20 cellular contexts compared by ENCODE assay signal in the genomic region with DNA sequence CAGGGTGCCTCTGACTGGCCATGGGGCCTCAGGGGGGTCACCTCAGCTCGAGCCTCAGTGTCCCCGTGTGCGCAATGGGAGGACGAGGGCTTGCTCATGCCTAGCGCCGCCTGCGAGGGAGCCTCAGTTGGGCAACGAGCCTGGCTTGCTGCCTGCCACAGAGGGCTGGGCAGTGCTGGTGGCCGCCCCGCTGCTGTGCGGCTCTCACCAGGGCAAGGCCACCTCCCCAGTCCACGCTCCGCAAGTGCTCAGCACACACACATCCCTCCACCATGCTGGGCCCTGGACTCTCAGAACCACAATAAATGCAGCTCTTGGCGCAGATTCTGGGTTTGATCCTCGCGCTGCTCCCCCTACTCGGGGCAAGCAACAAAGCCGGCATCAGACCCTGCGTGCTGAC.
DNase-seq lines count a peak whose midpoint lies in the region; ATAC-seq and TF ChIP-seq lines count a peak whose summit lies in the region.
"Had no signal": no experiment of that assay in that cellular context is flagged by ENCODE, and none has a peak within 500 bp of the region (broad histone marks: within the 10 kb centered on the region; RNA-seq: fewer than 3 reads in every experiment).

No MANE protein-coding gene starts in this region.

- H3K23ac ChIP-seq in H9 (ENCODE audit: insufficient read length, low read depth, low read length), result no peak overlapping the region

- H3K79me2 ChIP-seq in H9 (ENCODE audit: insufficient read depth, low read length) (no peaks in the 10 kb centered on the region), neural progenitor cell (ENCODE audit: low read depth) (no peaks in the 10 kb centered on the region)

- H3K4me1 Mint-ChIP-seq in H9 (peaks cover 13 to 32% of the 10 kb centered on the region in 2 experiments), WTC11 (peaks cover 15% of the 10 kb centered on the region), neural progenitor cell (peaks cover 16% of the 10 kb centered on the region)
- H3K4me1 Mint-ChIP-seq: CD14-positive monocyte; CD8-positive, alpha-beta memory T cell had no signal

- no peak overlapping the region for H3K4ac ChIP-seq in H9 (ENCODE audit: low read depth, low read length)

- H3K9me3 Mint-ChIP-seq in H9 (no peaks in the 10 kb centered on the region), WTC11 (no peaks in the 10 kb centered on the region), neural progenitor cell (no peaks in the 10 kb centered on the region)
- H3K9me3 Mint-ChIP-seq: CD4-positive, alpha-beta T cell; CD8-positive, alpha-beta memory T cell; GM23338 had no signal

- WGBS in H9 (ENCODE audit: extremely low coverage, insufficient read length, low lambda C conversion rate), result no CpG with 5 or more reads among the region's 19 CpGs

- no peak overlapping the region for H4K5ac ChIP-seq in H9 (ENCODE audit: insufficient read length, low read depth, low read length)

- H3F3A ChIP-seq in neural progenitor cell (ENCODE audit: low read depth), result no peaks in the 10 kb centered on the region

- H3K4me3 Mint-ChIP-seq in H9 (no peak overlapping the region), WTC11 (no peak overlapping the region), neural progenitor cell (no peak overlapping the region)
- H3K4me3 Mint-ChIP-seq: CD14-positive monocyte; CD4-positive, alpha-beta T cell; CD8-positive, alpha-beta memory T cell; GM23338 had no signal

- no peak overlapping the region for H2BK15ac ChIP-seq in H9 (ENCODE audit: low read depth, low read length)

- H3K36me3 Mint-ChIP-seq in H9 (ENCODE audit: insufficient read depth in 1 of 3, low read depth in 3 of 3) (no peaks in the 10 kb centered on the region; a peak in 1 of 7 replicates), WTC11 (no peaks in the 10 kb centered on the region), neural progenitor cell (no peaks in the 10 kb centered on the region)
- H3K36me3 Mint-ChIP-seq: CD14-positive monocyte; CD8-positive, alpha-beta memory T cell had no signal

- no peak overlapping the region for H3K4me3 ChIP-seq in neural progenitor cell
- H3K4me3 ChIP-seq: A549; BLaER1 treated with 17β-estradiol and CSF1 and Interleukin-3, amounts not matched to agents 10 nM and 100 nM; GM23338 had no signal

- no peak overlapping the region for H3K14ac ChIP-seq in H9 (ENCODE audit: insufficient read depth, low read length)

- H3K4me1 ChIP-seq in H9 (ENCODE audit: insufficient read depth, low read length) (no peaks in the 10 kb centered on the region), neural progenitor cell (peaks cover 11% of the 10 kb centered on the region)
- H3K4me1 ChIP-seq: BE2C had no signal

- DNase-seq in H9, result no peak
- DNase-seq in WTC11 (ENCODE audit: low spot score), result no peak
- no peak for DNase-seq in neural progenitor cell (ENCODE audit: low spot score)
- no peak for DNase-seq in left lobe of liver (ENCODE audit: low spot score)
- DNase-seq in NCI-H2227 treated with DMSO at 0.1 percent for 48 hours (lab: John Stamatoyannopoulos, UW), result no peak
- DNase-seq: 8988T; ACHN; AML-193; BE2C; CD4-positive, alpha-beta T cell; CD8-positive, alpha-beta memory T cell; DMS 273 treated with DMSO at 0.1 percent for 48 hours; DMS79 treated with DMSO at 0.1 percent for 48 hours; GF-D8; HCEC 1CT had no signal

- H2BK12ac ChIP-seq in H9 (ENCODE audit: insufficient read length, low read depth, low read length), result no peak overlapping the region

- H3K36me3 ChIP-seq in neural progenitor cell, result no peaks in the 10 kb centered on the region
- H3K36me3 ChIP-seq: BE2C; BLaER1 treated with 17β-estradiol and CSF1 and Interleukin-3, amounts not matched to agents 10 nM and 100 nM had no signal

- H4K91ac ChIP-seq in H9 (ENCODE audit: insufficient read length, low read depth, low read length), result no peak overlapping the region

- H2AFZ ChIP-seq in H9 (ENCODE audit: low read length) (no peak overlapping the region), neural progenitor cell (replicated peaks) (no peak overlapping the region)
- H2AFZ ChIP-seq: GM23338 had no signal

- H2AK5ac ChIP-seq in H9 (ENCODE audit: insufficient read length, low read length), result no peak overlapping the region

- H3K18ac ChIP-seq in H9 (ENCODE audit: insufficient read length, low read depth, low read length), result no peak overlapping the region

- H2BK5ac ChIP-seq in H9 (ENCODE audit: insufficient read length, low read length), result no peak overlapping the region

- H3K27ac Mint-ChIP-seq in H9 (peak overlapping the region in 2 of 3 experiments; percentile 29 to 40; a peak in 1 of 7 replicates), WTC11 (0 out of 2 replicates have a peak overlapping the region, but pooled peaks have one; percentile 45), neural progenitor cell (no peak overlapping the region)
- H3K27ac Mint-ChIP-seq: CD14-positive monocyte; CD4-positive, alpha-beta T cell; CD8-positive, alpha-beta memory T cell; GM23338 had no signal

- POLR2A ChIA-PET in WTC11 (lab: Charles Lee), result no interaction called here

- H4K20me1 ChIP-seq in H9 (ENCODE audit: control insufficient read depth, insufficient read depth, insufficient read length) (no peaks in the 10 kb centered on the region), neural progenitor cell (ENCODE audit: low read depth) (no peaks in the 10 kb centered on the region)

- no peak overlapping the region for H2BK20ac ChIP-seq in H9 (ENCODE audit: low read depth, low read length, poor library complexity, severe bottlenecking)

- H3K9me3 ChIP-seq in H9 (ENCODE audit: control insufficient read depth, low read depth, low read length) (no peaks in the 10 kb centered on the region), neural progenitor cell (ENCODE audit: low read depth) (no peaks in the 10 kb centered on the region)
- H3K9me3 ChIP-seq: A549; BE2C; BLaER1 treated with 17β-estradiol and CSF1 and Interleukin-3, amounts not matched to agents 10 nM and 100 nM had no signal

- H3K79me1 ChIP-seq in H9 (ENCODE audit: insufficient read depth, low read depth, low read length, poor library complexity, severe bottlenecking), result no peaks in the 10 kb centered on the region

- H3K27ac ChIP-seq in H9 (ENCODE audit: insufficient read length, low read depth, low read length) (no peak overlapping the region), neural progenitor cell (peak overlapping the region; percentile 6)
- H3K27ac ChIP-seq: A549; BLaER1 treated with 17β-estradiol and CSF1 and Interleukin-3, amounts not matched to agents 10 nM and 100 nM had no signal

- H2BK120ac ChIP-seq in H9 (ENCODE audit: low read depth, low read length, poor library complexity, severe bottlenecking), result no peak overlapping the region

- no peak for ATAC-seq in WTC11
- no peak for ATAC-seq in left lobe of liver
- no peak for ATAC-seq in HG03571 (IDR thresholded peaks at IDR 0.05; ENCODE audit: unreplicated experiment)
- ATAC-seq: GM23338 had no signal

- CTCF ChIA-PET in WTC11 (lab: Charles Lee), result no interaction called here

- H3K27me3 Mint-ChIP-seq in H9 (ENCODE audit: low read depth) (no peaks in the 10 kb centered on the region), WTC11 (ENCODE audit: low read depth) (no peaks in the 10 kb centered on the region), neural progenitor cell (ENCODE audit: insufficient read depth, low read depth) (peaks cover 9% of the 10 kb centered on the region)
- H3K27me3 Mint-ChIP-seq: CD4-positive, alpha-beta T cell had no signal

- H3K27me3 ChIP-seq in H9 (ENCODE audit: insufficient read depth, low read length) (no peaks in the 10 kb centered on the region), neural progenitor cell (no peaks in the 10 kb centered on the region)
- H3K27me3 ChIP-seq: BLaER1 treated with 17β-estradiol and CSF1 and Interleukin-3, amounts not matched to agents 10 nM and 100 nM had no signal

- H3K4me2 ChIP-seq in H9 (ENCODE audit: insufficient read depth, insufficient read length, low read length) (no peak overlapping the region), neural progenitor cell (no peak overlapping the region)
- H3K4me2 ChIP-seq: A549; BLaER1 treated with 17β-estradiol and CSF1 and Interleukin-3, amounts not matched to agents 10 nM and 100 nM; GM23338 had no signal

- no peak overlapping the region for H4K8ac ChIP-seq in H9 (replicated peaks; ENCODE audit: insufficient read length, low read depth, low read length)

- H3K9ac ChIP-seq in H9 (ENCODE audit: extremely low read depth, insufficient read length, low read length) (no peak overlapping the region), neural progenitor cell (no peak overlapping the region)
- H3K9ac ChIP-seq: BLaER1 treated with 17β-estradiol and CSF1 and Interleukin-3, amounts not matched to agents 10 nM and 100 nM had no signal

- TF ChIP-seq CTCF in H9 (conservative IDR thresholded peaks at IDR 0.05), result no peak
- TF ChIP-seq CTCF in WTC11 (IDR thresholded peaks at IDR 0.05), result no peak
- TF ChIP-seq CTCF in neural progenitor cell (IDR thresholded peaks at IDR 0.05), result no peak

- no peak overlapping the region for H3T11ph ChIP-seq in H9 (ENCODE audit: low read length)

- no peaks in the 10 kb centered on the region for H3K23me2 ChIP-seq in H9 (ENCODE audit: insufficient read length, low read depth, low read length, poor library complexity, severe bottlenecking)

- H3K56ac ChIP-seq in H9 (ENCODE audit: insufficient read length, low read depth, low read length), result no peak overlapping the region

TF ChIP-seq in WTC11, 78 proteins besides CTCF, POLR2A, EP300 and RAD21 (continues in another document):
- no peak for TF ChIP-seq TP53 (CRISPR knock-in tag; IDR thresholded peaks at IDR 0.05)
- TF ChIP-seq, protein P1, sequence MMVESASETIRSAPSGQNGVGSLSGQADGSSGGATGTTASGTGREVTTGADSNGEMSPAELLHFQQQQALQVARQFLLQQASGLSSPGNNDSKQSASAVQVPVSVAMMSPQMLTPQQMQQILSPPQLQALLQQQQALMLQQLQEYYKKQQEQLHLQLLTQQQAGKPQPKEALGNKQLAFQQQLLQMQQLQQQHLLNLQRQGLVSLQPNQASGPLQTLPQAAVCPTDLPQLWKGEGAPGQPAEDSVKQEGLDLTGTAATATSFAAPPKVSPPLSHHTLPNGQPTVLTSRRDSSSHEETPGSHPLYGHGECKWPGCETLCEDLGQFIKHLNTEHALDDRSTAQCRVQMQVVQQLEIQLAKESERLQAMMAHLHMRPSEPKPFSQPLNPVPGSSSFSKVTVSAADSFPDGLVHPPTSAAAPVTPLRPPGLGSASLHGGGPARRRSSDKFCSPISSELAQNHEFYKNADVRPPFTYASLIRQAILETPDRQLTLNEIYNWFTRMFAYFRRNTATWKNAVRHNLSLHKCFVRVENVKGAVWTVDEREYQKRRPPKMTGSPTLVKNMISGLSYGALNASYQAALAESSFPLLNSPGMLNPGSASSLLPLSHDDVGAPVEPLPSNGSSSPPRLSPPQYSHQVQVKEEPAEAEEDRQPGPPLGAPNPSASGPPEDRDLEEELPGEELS (CRISPR knock-in tag; IDR thresholded peaks at IDR 0.05), result no peak
- no peak for TF ChIP-seq NFE2L1 (CRISPR knock-in tag; IDR thresholded peaks at IDR 0.05)
- TF ChIP-seq IRF2 (CRISPR knock-in tag; IDR thresholded peaks at IDR 0.05; ENCODE audit: borderline replicate concordance, low read depth), result no peak
- TF ChIP-seq SOX15 (CRISPR knock-in tag; IDR thresholded peaks at IDR 0.05), result no peak
- no peak for TF ChIP-seq FOXP1 (CRISPR knock-in tag; IDR thresholded peaks at IDR 0.05; ENCODE audit: borderline replicate concordance)
